11 cellular contexts compared by ENCODE assay signal in the genomic region with DNA sequence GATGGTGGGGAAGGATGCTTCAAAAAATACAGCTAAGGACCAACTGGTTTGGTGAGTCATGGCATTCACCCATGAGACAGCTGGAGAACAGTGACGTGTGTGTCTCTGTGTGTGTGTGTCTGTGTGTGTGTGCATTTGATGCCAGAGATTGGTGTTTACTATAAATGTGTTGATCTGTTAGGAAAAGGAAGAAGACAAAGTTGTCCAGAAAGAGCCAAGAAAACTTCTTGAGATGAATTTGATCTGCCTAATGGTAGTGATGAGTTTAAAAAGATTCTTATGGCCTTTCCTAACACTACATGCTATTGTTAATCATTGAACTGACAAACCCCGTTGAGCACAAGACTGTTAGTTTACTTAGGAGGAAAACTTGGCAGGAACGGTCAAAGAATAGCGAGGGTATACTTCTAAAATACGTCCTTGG.
DNase-seq lines count a peak whose midpoint lies in the region; ATAC-seq lines count a peak whose summit lies in the region.
"Had no signal": no experiment of that assay in that cellular context is flagged by ENCODE, and none has a peak within 500 bp of the region (broad histone marks: within the 10 kb centered on the region; RNA-seq: fewer than 3 reads in every experiment).

No MANE protein-coding gene starts in this region.

- DNase-seq in ELR (ENCODE audit: low read depth) (peak; percentile 28), adipocyte (ENCODE audit: low read depth) (peak; percentile 20), foreskin melanocyte (peak; percentile 23), skeletal muscle cell (ENCODE audit: low read depth) (peak; percentile 80), NCI-H2107 treated with DMSO at 0.1 percent for 48 hours (lab: John Stamatoyannopoulos, UW; ENCODE audit: unreplicated experiment) (no peak), NCI-H2227 (lab: John Stamatoyannopoulos, UW; ENCODE audit: unreplicated experiment) (no peak)
- DNase-seq in stimulated activated effector memory CD8-positive, alpha-beta T cell treated with anti-CD3 and anti-CD28 coated beads, Interleukin-12 subunit alpha, Interleukin-12 subunit beta, amount 100 ng/mL, for 72 hours (ENCODE audit: low spot score in 2 of 2): no peak
- DNase-seq: H7, left cardiac atrium had no signal

- peaks cover 51% of the 10 kb centered on the region for H3K4me1 ChIP-seq in adipocyte (ENCODE audit: control insufficient read depth, insufficient read depth, low read length)

- H3K27me3 ChIP-seq in adipocyte (replicated peaks; ENCODE audit: control insufficient read depth, insufficient read depth, low read length): no peaks in the 10 kb centered on the region

- H3K27ac Mint-ChIP-seq in stimulated activated effector memory CD8-positive, alpha-beta T cell treated with anti-CD3 and anti-CD28 coated beads, Interleukin-12 subunit alpha, Interleukin-12 subunit beta, amount 100 ng/mL, for 72 hours: no peak overlapping the region

- H3K9me3 Mint-ChIP-seq in stimulated activated effector memory CD8-positive, alpha-beta T cell treated with anti-CD3 and anti-CD28 coated beads, Interleukin-12 subunit alpha, Interleukin-12 subunit beta, amount 100 ng/mL, for 72 hours: peaks cover 3% of the 10 kb centered on the region

- H3K36me3 Mint-ChIP-seq in stimulated activated effector memory CD8-positive, alpha-beta T cell treated with anti-CD3 and anti-CD28 coated beads, Interleukin-12 subunit alpha, Interleukin-12 subunit beta, amount 100 ng/mL, for 72 hours: no peaks in the 10 kb centered on the region

- H3K4me3 Mint-ChIP-seq in stimulated activated effector memory CD8-positive, alpha-beta T cell treated with anti-CD3 and anti-CD28 coated beads, Interleukin-12 subunit alpha, Interleukin-12 subunit beta, amount 100 ng/mL, for 72 hours: no peak overlapping the region

- H3K9me3 ChIP-seq in adipocyte (ENCODE audit: control insufficient read depth, low read length): no peaks in the 10 kb centered on the region

- peak overlapping the region; percentile 90 for H3K9ac ChIP-seq in adipocyte (ENCODE audit: low read length)
- H3K9ac ChIP-seq: KMS-11 had no signal

- H3K4me3 ChIP-seq in adipocyte (ENCODE audit: low read length) (peak overlapping the region; percentile 89), skeletal muscle cell (ENCODE audit: low read depth, low read length) (peak overlapping the region; percentile 56)

- H3K36me3 ChIP-seq in adipocyte (ENCODE audit: control insufficient read depth, insufficient read depth, low read length, severe bottlenecking): peaks cover 10% of the 10 kb centered on the region

- no peak for ATAC-seq in stimulated activated effector memory CD8-positive, alpha-beta T cell treated with anti-CD3 and anti-CD28 coated beads, Interleukin-12 subunit alpha, Interleukin-12 subunit beta, amount 100 ng/mL, for 72 hours
- no peak for ATAC-seq in GM21717 (IDR thresholded peaks at IDR 0.05; ENCODE audit: unreplicated experiment)

- H3K4me1 Mint-ChIP-seq in stimulated activated effector memory CD8-positive, alpha-beta T cell treated with anti-CD3 and anti-CD28 coated beads, Interleukin-12 subunit alpha, Interleukin-12 subunit beta, amount 100 ng/mL, for 72 hours: peaks cover 24% of the 10 kb centered on the region

Comparison
In these comparisons a context has a peak if more than half of its experiments do, and no peak if none do; other contexts are left out.
1. DNase-seq: peak in ELR (single experiment), adipocyte (single experiment), foreskin melanocyte (single experiment) and skeletal muscle cell (single experiment); none in stimulated activated effector memory CD8-positive, alpha-beta T cell treated with anti-CD3 and anti-CD28 coated beads, Interleukin-12 subunit alpha, Interleukin-12 subunit beta, amount 100 ng/mL, for 72 hours (0 of 2), NCI-H2107 treated with DMSO at 0.1 percent for 48 hours (single experiment) and NCI-H2227 (single experiment).